Comparison of ENCODE assay signal across 9 cellular contexts in genomic region chr17:42010898-42011516, GRCh38. TPM values are rescaled to one million over a fixed set of nuclear protein-coding genes. Genes with fewer than 3 reads are reported as not detected.
DNase-seq lines count a peak whose midpoint lies in the region; TF ChIP-seq lines count a peak whose summit lies in the region.
"Had no signal": no experiment of that assay in that cellular context is flagged by ENCODE, and none has a peak within 500 bp of the region (broad histone marks: within the 10 kb centered on the region; RNA-seq: fewer than 3 reads in every experiment).

No MANE protein-coding gene starts in this region.

- TF ChIP-seq CTCF in MCF 10A (IDR thresholded peaks at IDR 0.05; ENCODE audit: unreplicated experiment) (no peak), breast epithelium (IDR thresholded peaks at IDR 0.05) (no peak), esophagus squamous epithelium (IDR thresholded peaks at IDR 0.05) (no peak), vagina (IDR thresholded peaks at IDR 0.05) (no peak)

- H3K4me3 ChIP-seq in breast epithelium (no peak overlapping the region), esophagus squamous epithelium (no peak overlapping the region), subcutaneous abdominal adipose tissue (ENCODE audit: low read depth in 1 of 5, low read length in 5 of 5) (no peak overlapping the region), vagina (no peak overlapping the region)

- POLR2A ChIA-PET in MCF 10A (lab: Yijun Ruan, JAX), result interaction anchor here (0.6 to 3.6 kb wide), 5 partner anchors 9 to 762 kb away, joined by 3 to 11 read pairs (median 4); partner anchors contain the start of genes CNP, KLHL11, NAGLU and NKIRAS2

- TF ChIP-seq POLR2A in breast epithelium (IDR thresholded peaks at IDR 0.05) (no peak), esophagus squamous epithelium (IDR thresholded peaks at IDR 0.05) (no peak), vagina (IDR thresholded peaks at IDR 0.05) (no peak)

- H3K36me3 Mint-ChIP-seq in MCF 10A (ENCODE audit: insufficient read depth, unreplicated experiment), result peaks cover 16% of the 10 kb centered on the region

- intact Hi-C loops in MCF 10A (cut with micrococcal nuclease) (no loop called here), breast epithelium (cut with DNase I; ENCODE audit: low total_unique reads) (no loop called here), esophagus squamous epithelium (cut with DNase I) (loop anchor here (5.0 kb wide), 1 partner anchor 44 kb away; the partner anchor contains the start of gene CNP), vagina (cut with DNase I) (no loop called here)

- H3K4me1 Mint-ChIP-seq in MCF 10A (ENCODE audit: insufficient read depth, unreplicated experiment), result peaks cover 28% of the 10 kb centered on the region

- DNase-seq in MCF 10A (ENCODE audit: unreplicated experiment), result peak; percentile 64
- no peak for DNase-seq in breast epithelium (ENCODE audit: low spot score in 2 of 2)
- DNase-seq in RPMI7951 (ENCODE audit: low read depth), result peak; percentile 46
- no peak for DNase-seq in esophagus squamous epithelium (lab: John Stamatoyannopoulos, UW)
- no peak for DNase-seq in NCI-H1092 (lab: John Stamatoyannopoulos, UW)
- no peak for DNase-seq in activated CD4-positive, CD25-positive, alpha-beta regulatory T cell treated with anti-CD3 and anti-CD28 coated beads, Interleukin-2, amount 50 U/mL, for 72 hours
- DNase-seq in vagina (ENCODE audit: extremely low spot score in 2 of 2), result no peak
- DNase-seq: activated CD8-positive, alpha-beta memory T cell treated with anti-CD3 and anti-CD28 coated beads, Interleukin-2, amount 10 ng/mL, durations not matched to agents 7 days and 5 days had no signal

- H3K9ac ChIP-seq in subcutaneous abdominal adipose tissue (ENCODE audit: low read length in 5 of 5), result peak overlapping the region in 2 of 5 donors; percentile 32 to 52

- peak overlapping the region; percentile 64 for H3K27ac Mint-ChIP-seq in MCF 10A (ENCODE audit: low read depth, unreplicated experiment)

- peak overlapping the region; percentile 47 for H3K4me3 Mint-ChIP-seq in MCF 10A (ENCODE audit: unreplicated experiment)
- H3K4me3 Mint-ChIP-seq: activated CD8-positive, alpha-beta memory T cell treated with anti-CD3 and anti-CD28 coated beads, Interleukin-2, amount 10 ng/mL, durations not matched to agents 7 days and 5 days had no signal

- H3K27ac ChIP-seq in breast epithelium (no peak overlapping the region), esophagus squamous epithelium (peak overlapping the region; percentile 44 to 77 (median 56)), subcutaneous abdominal adipose tissue (ENCODE audit: low read depth, low read length) (peak overlapping the region; percentile 73), vagina (no peak overlapping the region)

- H3K27me3 Mint-ChIP-seq in MCF 10A (ENCODE audit: insufficient read depth, unreplicated experiment), result no peaks in the 10 kb centered on the region
- H3K27me3 Mint-ChIP-seq: activated CD8-positive, alpha-beta memory T cell treated with anti-CD3 and anti-CD28 coated beads, Interleukin-2, amount 10 ng/mL, durations not matched to agents 7 days and 5 days had no signal

- H3K9me3 Mint-ChIP-seq in MCF 10A (ENCODE audit: unreplicated experiment), result no peaks in the 10 kb centered on the region

- H3K27me3 ChIP-seq in breast epithelium, result no peaks in the 10 kb centered on the region
- no peaks in the 10 kb centered on the region for H3K27me3 ChIP-seq in esophagus squamous epithelium
- H3K27me3 ChIP-seq in subcutaneous abdominal adipose tissue (ENCODE audit: control insufficient read depth in 5 of 5, insufficient read depth in 4 of 5, low read length in 5 of 5), result no peaks in the 10 kb centered on the region
- no peaks in the 10 kb centered on the region for H3K27me3 ChIP-seq in vagina

- BruUV-seq in MCF 10A (replicated peaks; lab: Mats Ljungman, UMichigan), result no TSS peak

- 68 to 81% methylated on average over 3 of the region's 3 CpGs for WGBS in esophagus squamous epithelium, 2 donors

- CTCF ChIA-PET in MCF 10A (lab: Yijun Ruan, JAX), result no interaction called here

- no peaks in the 10 kb centered on the region for H3K36me3 ChIP-seq in breast epithelium
- peaks cover 0 to 15% (median 0%) of the 10 kb centered on the region in 3 donors for H3K36me3 ChIP-seq in esophagus squamous epithelium
- no peaks in the 10 kb centered on the region for H3K36me3 ChIP-seq in subcutaneous abdominal adipose tissue (ENCODE audit: control insufficient read depth in 5 of 5, insufficient read depth in 5 of 5, low read length in 5 of 5)
- no peaks in the 10 kb centered on the region for H3K36me3 ChIP-seq in vagina

- H3K4me1 ChIP-seq in breast epithelium (peaks cover 0 to 4% of the 10 kb centered on the region in 2 donors), esophagus squamous epithelium (peaks cover 33 to 86% (median 39%) of the 10 kb centered on the region in 3 donors), subcutaneous abdominal adipose tissue (ENCODE audit: control insufficient read depth in 5 of 5, insufficient read depth in 5 of 5, low read length in 5 of 5) (peaks cover 2 to 66% (median 65%) of the 10 kb centered on the region in 5 donors), vagina (peaks cover 74% of the 10 kb centered on the region)

- no peaks in the 10 kb centered on the region for H3K9me3 ChIP-seq in breast epithelium
- no peaks in the 10 kb centered on the region for H3K9me3 ChIP-seq in esophagus squamous epithelium
- H3K9me3 ChIP-seq in subcutaneous abdominal adipose tissue (ENCODE audit: control insufficient read depth in 5 of 5, low read length in 5 of 5), result no peaks in the 10 kb centered on the region
- H3K9me3 ChIP-seq in vagina, result no peaks in the 10 kb centered on the region

RNA-seq across cellular contexts. Expression of gene DNAJC7, which starts 6.2 kb away (rescaled TPM):
- total RNA-seq in MCF 10A (2022), result 112 and 130 TPM in 2 replicates
- total RNA-seq in breast epithelium, result 10 to 100 TPM; 69.7 to 73.7 (median 70.4) TPM
- 63.1 and 65.7 TPM in 2 replicates for total RNA-seq in RPMI7951 (2014; rRNA removed; shearing (Covaris generic))
- total RNA-seq in esophagus squamous epithelium, result 10 to 100 TPM; 42.6 to 82.0 (median 67.2) TPM
- 60.2 TPM for total RNA-seq in vagina

RNA-seq across cellular contexts. Expression of gene NKIRAS2, which starts 8.9 kb away (rescaled TPM):
- total RNA-seq in MCF 10A (2022) (34.1 and 40.0 TPM in 2 replicates), breast epithelium (10 to 100 TPM; 21.6 to 33.8 (median 22.5) TPM), esophagus squamous epithelium (10 to 100 TPM; 34.0 to 48.6 (median 35.7) TPM), vagina (28.7 TPM)
- total RNA-seq in RPMI7951 (2014; rRNA removed; shearing (Covaris generic)), result 36.2 and 38.0 TPM in 2 replicates

RNA-seq across cellular contexts. Expression of gene C17orf113, which starts 39.4 kb away (rescaled TPM):
- total RNA-seq in MCF 10A (2022) (0.72 and 0.81 TPM in 2 replicates), breast epithelium (1 to 10 TPM; 1.3 to 4.0 (median 2.3) TPM), esophagus squamous epithelium (under 1 TPM in 3 of 4 donors, not detected in 1; 0.35 to 0.57 (median 0.48) TPM), vagina (0.49 TPM)
- total RNA-seq in RPMI7951 (2014; rRNA removed; shearing (Covaris generic)), result 0.10 and 0.24 TPM in 2 replicates

RNA-seq across cellular contexts. Expression of gene CNP, which starts 44.4 kb away (rescaled TPM):
- total RNA-seq in MCF 10A (2022) (42.6 and 46.2 TPM in 2 replicates), breast epithelium (10 to 100 TPM; 51.8 to 55.5 (median 53.7) TPM), esophagus squamous epithelium (10 to 100 TPM; 45.3 to 66.0 (median 53.0) TPM), vagina (54.0 TPM)
- 37.8 and 43.9 TPM in 2 replicates for total RNA-seq in RPMI7951 (2014; rRNA removed; shearing (Covaris generic))

Comparison
In these comparisons a context has a peak if more than half of its experiments do, and no peak if none do; other contexts are left out.
1. DNase-seq: peak in MCF 10A (single experiment) and RPMI7951 (single experiment); none in breast epithelium (0 of 2), esophagus squamous epithelium (single experiment), NCI-H1092 (single experiment), activated CD4-positive, CD25-positive, alpha-beta regulatory T cell treated with anti-CD3 and anti-CD28 coated beads, Interleukin-2, amount 50 U/mL, for 72 hours (single experiment) and vagina (0 of 2).
2. H3K27ac ChIP-seq: peak in esophagus squamous epithelium (4 of 4) and subcutaneous abdominal adipose tissue (single experiment); none in breast epithelium (0 of 2) and vagina (single experiment).